Comparison of ENCODE assay signal across 12 cellular contexts in genomic region chr3:197022405-197023231, GRCh38. TPM values are rescaled to one million over a fixed set of nuclear protein-coding genes. Genes with fewer than 3 reads are reported as not detected.
A peak's percentile ranks its signal among the peaks of the same experiment; 100 is the strongest.
DNase-seq lines count a peak whose midpoint lies in the region; ATAC-seq and TF ChIP-seq lines count a peak whose summit lies in the region.
"Had no signal": no experiment of that assay in that cellular context is flagged by ENCODE, and none has a peak within 500 bp of the region (broad histone marks: within the 10 kb centered on the region; RNA-seq: fewer than 3 reads in every experiment).

No MANE protein-coding gene starts in this region.

- H3K4me1 ChIP-seq in H9 (ENCODE audit: insufficient read depth, low read length) (no peaks in the 10 kb centered on the region; the same call in 1 of the 2 replicates), SJCRH30 (no peaks in the 10 kb centered on the region), neuronal stem cell (ENCODE audit: control insufficient read depth in 2 of 2, insufficient read depth in 1 of 2, low read depth in 1 of 2, low read length in 2 of 2) (peaks cover 12 to 13% of the 10 kb centered on the region in 2 donors)
- H3K4me1 ChIP-seq: A549 had no signal

- H2AK5ac ChIP-seq in H9 (ENCODE audit: insufficient read length, low read length): no peak overlapping the region
- peak overlapping the region; percentile 18 for H2AK5ac ChIP-seq in neuronal stem cell (ENCODE audit: low read depth, low read length)

- no peak overlapping the region for H2BK12ac ChIP-seq in H9 (ENCODE audit: insufficient read length, low read depth, low read length)
- no peak overlapping the region for H2BK12ac ChIP-seq in neuronal stem cell (ENCODE audit: low read length)

- H3K23ac ChIP-seq in H9 (ENCODE audit: insufficient read length, low read depth, low read length) (no peak overlapping the region), neuronal stem cell (ENCODE audit: low read depth, low read length, poor library complexity) (no peak overlapping the region)

- H2BK120ac ChIP-seq in H9 (ENCODE audit: low read depth, low read length, poor library complexity, severe bottlenecking) (no peak overlapping the region), neuronal stem cell (ENCODE audit: low read depth, low read length) (no peak overlapping the region)

- H3K9me3 Mint-ChIP-seq in H9: no peaks in the 10 kb centered on the region
- H3K9me3 Mint-ChIP-seq in HFFc6: no peaks in the 10 kb centered on the region

- H2BK5ac ChIP-seq in H9 (ENCODE audit: insufficient read length, low read length): no peak overlapping the region
- no peak overlapping the region for H2BK5ac ChIP-seq in neuronal stem cell (ENCODE audit: low read length)

- H3K4me3 ChIP-seq in SJCRH30 (peak overlapping the region; percentile 43), neuronal stem cell (ENCODE audit: low read length in 2 of 2) (no peak overlapping the region)
- H3K4me3 ChIP-seq: A549 had no signal

- H4K91ac ChIP-seq in H9 (ENCODE audit: insufficient read length, low read depth, low read length) (no peak overlapping the region), neuronal stem cell (ENCODE audit: low read depth, low read length, poor library complexity) (no peak overlapping the region)

- H3K36me3 ChIP-seq in SJCRH30: no peaks in the 10 kb centered on the region
- no peaks in the 10 kb centered on the region for H3K36me3 ChIP-seq in neuronal stem cell (replicated peaks in 1 of 2; ENCODE audit: control insufficient read depth in 2 of 2, insufficient read depth in 2 of 2, low read length in 2 of 2)

- H3K56ac ChIP-seq in H9 (ENCODE audit: insufficient read length, low read depth, low read length): no peak overlapping the region

- H3K4ac ChIP-seq in H9 (ENCODE audit: low read depth, low read length) (no peak overlapping the region), neuronal stem cell (ENCODE audit: low read length) (no peak overlapping the region)

- H3K23me2 ChIP-seq in H9 (ENCODE audit: insufficient read length, low read depth, low read length, poor library complexity, severe bottlenecking): no peaks in the 10 kb centered on the region

- H3K9me3 ChIP-seq in H9 (ENCODE audit: control insufficient read depth, low read depth, low read length) (no peaks in the 10 kb centered on the region), SJCRH30 (replicated peaks) (no peaks in the 10 kb centered on the region), neuronal stem cell (replicated peaks in 1 of 2; ENCODE audit: control insufficient read depth in 2 of 2, insufficient read depth in 1 of 2, low read depth in 1 of 2, low read length in 2 of 2) (no peaks in the 10 kb centered on the region)
- H3K9me3 ChIP-seq: A549 had no signal

- no peak overlapping the region for H3K27ac ChIP-seq in H9 (ENCODE audit: insufficient read length, low read depth, low read length)
- no peak overlapping the region for H3K27ac ChIP-seq in SJCRH30
- H3K27ac ChIP-seq in neuronal stem cell (replicated peaks; ENCODE audit: low read length): no peak overlapping the region
- H3K27ac ChIP-seq: A549, HL-60 had no signal

- no peaks in the 10 kb centered on the region for H3K27me3 ChIP-seq in H9 (ENCODE audit: insufficient read depth, low read length)
- H3K27me3 ChIP-seq in SJCRH30: no peaks in the 10 kb centered on the region; the same call in 1 of the 2 replicates
- H3K27me3 ChIP-seq in neuronal stem cell (ENCODE audit: control insufficient read depth in 3 of 3, insufficient read depth in 3 of 3, low read depth in 1 of 3, low read length in 3 of 3): peaks cover 0 to 74% (median 1%) of the 10 kb centered on the region in 3 experiments

- H3K14ac ChIP-seq in H9 (ENCODE audit: insufficient read depth, low read length) (no peak overlapping the region; the same call in 1 of the 2 replicates), neuronal stem cell (ENCODE audit: low read length) (no peak overlapping the region)

- peak overlapping the region in 1 of 3 experiments; percentile 48; a peak in 1 of 7 replicates for H3K27ac Mint-ChIP-seq in H9
- no peak overlapping the region for H3K27ac Mint-ChIP-seq in HFFc6

- no peaks in the 10 kb centered on the region for H4K20me1 ChIP-seq in H9 (ENCODE audit: control insufficient read depth, insufficient read depth, insufficient read length)

- H2BK15ac ChIP-seq in H9 (ENCODE audit: low read depth, low read length) (no peak overlapping the region), neuronal stem cell (ENCODE audit: low read length) (no peak overlapping the region)

- H3K4me1 Mint-ChIP-seq in H9 (peaks cover 27 to 28% of the 10 kb centered on the region in 2 experiments), HFFc6 (ENCODE audit: low read depth) (no peaks in the 10 kb centered on the region)

- peaks cover 0 to 7% (median 0%) of the 10 kb centered on the region in 3 experiments; a peak in 1 of 7 replicates for H3K36me3 Mint-ChIP-seq in H9 (ENCODE audit: insufficient read depth in 1 of 3, low read depth in 3 of 3)
- no peaks in the 10 kb centered on the region for H3K36me3 Mint-ChIP-seq in HFFc6 (ENCODE audit: low read depth)
- H3K36me3 Mint-ChIP-seq: brain had no signal

- H3K18ac ChIP-seq in H9 (ENCODE audit: insufficient read length, low read depth, low read length) (no peak overlapping the region), neuronal stem cell (ENCODE audit: low read length) (peak overlapping the region; percentile 13)

- H4K5ac ChIP-seq in H9 (ENCODE audit: insufficient read length, low read depth, low read length): no peak overlapping the region

- no peak overlapping the region for H2AFZ ChIP-seq in H9 (ENCODE audit: low read length)
- peak overlapping the region; percentile 59 for H2AFZ ChIP-seq in neuronal stem cell (ENCODE audit: low read length)

- H3K4me2 ChIP-seq in H9 (ENCODE audit: insufficient read depth, insufficient read length, low read length): no peak overlapping the region
- peak overlapping the region; percentile 14 for H3K4me2 ChIP-seq in neuronal stem cell (ENCODE audit: insufficient read depth, low read length, poor library complexity, severe bottlenecking)
- H3K4me2 ChIP-seq: A549 had no signal

- no peak overlapping the region for H3K4me3 Mint-ChIP-seq in H9
- H3K4me3 Mint-ChIP-seq in HFFc6: no peak overlapping the region

- ATAC-seq in HG02571 (IDR thresholded peaks at IDR 0.05; ENCODE audit: unreplicated experiment): no peak
- ATAC-seq: A549 had no signal

- no peak overlapping the region for H2BK20ac ChIP-seq in H9 (ENCODE audit: low read depth, low read length, poor library complexity, severe bottlenecking)

- H3T11ph ChIP-seq in H9 (ENCODE audit: low read length): no peak overlapping the region

- H3K27me3 Mint-ChIP-seq in H9 (ENCODE audit: low read depth) (peaks cover 13% of the 10 kb centered on the region), HFFc6 (ENCODE audit: insufficient read depth) (peaks cover 38% of the 10 kb centered on the region)

- no CpG with 5 or more reads among the region's 22 CpGs for WGBS in H9 (ENCODE audit: extremely low coverage, insufficient read length, low lambda C conversion rate)
- no CpG with 5 or more reads among the region's 22 CpGs for WGBS in neuronal stem cell (ENCODE audit: extremely low coverage in 2 of 2, insufficient read length in 2 of 2, insufficient replicate concordance in 1 of 2), 2 donors

- H4K8ac ChIP-seq in H9 (replicated peaks; ENCODE audit: insufficient read length, low read depth, low read length) (no peak overlapping the region), neuronal stem cell (ENCODE audit: low read depth, low read length) (no peak overlapping the region)

- H3K79me1 ChIP-seq in H9 (ENCODE audit: insufficient read depth, low read depth, low read length, poor library complexity, severe bottlenecking) (no peaks in the 10 kb centered on the region), neuronal stem cell (ENCODE audit: low read depth, low read length) (peaks cover 1% of the 10 kb centered on the region)

- no peak overlapping the region for H3K9ac ChIP-seq in H9 (ENCODE audit: extremely low read depth, insufficient read length, low read length)
- no peak overlapping the region for H3K9ac ChIP-seq in neuronal stem cell (ENCODE audit: low read depth, low read length, poor library complexity)

- DNase-seq in NCI-H345 (lab: John Stamatoyannopoulos, UW) (peak; percentile 56), NCI-H345 treated with DMSO at 0.1 percent for 48 hours (lab: John Stamatoyannopoulos, UW; ENCODE audit: unreplicated experiment) (no peak), H9 (peak; percentile 32), SJCRH30 (peak in 1 of 2 experiments; percentile 39), neuronal stem cell (ENCODE audit: low spot score) (no peak), HFFc6 (no peak), EL (no peak)
- DNase-seq: activated CD4-positive, alpha-beta T cell treated with anti-CD3 and anti-CD28 coated beads, Interleukin-2, amount 50 U/mL, for 4 hours had no signal

- no peaks in the 10 kb centered on the region for H3K79me2 ChIP-seq in H9 (ENCODE audit: insufficient read depth, low read length)

- TF ChIP-seq CTCF in H9 (conservative IDR thresholded peaks at IDR 0.05): no peak
- no peak for TF ChIP-seq CTCF in HFFc6 (IDR thresholded peaks at IDR 0.05)

RNA-seq across cellular contexts. Expression of gene MELTF, which starts 7.0 kb away (rescaled TPM):
- total RNA-seq in H9 (2021): 8.8 and 9.2 TPM in 2 replicates
- total RNA-seq in SJCRH30 (2014; rRNA removed; shearing (Covaris generic)): 4.7 and 6.0 TPM in 2 replicates
- polyA plus RNA-seq in neuronal stem cell (2013, experiment 1 of 2): 4.6 TPM
- polyA plus RNA-seq in neuronal stem cell (2013, experiment 2 of 2): 5.0 TPM
- 1 to 10 TPM; 1.1 to 3.8 (median 2.5) TPM for total RNA-seq in HFFc6 (2021; fragmentation: NEBNext Ultra II Directional; extraction: Animal tissue kit (Norgen Biotek cat#: 25700))

RNA-seq across cellular contexts. Expression of gene PIGZ, which starts 54.0 kb away (rescaled TPM):
- 0.15 and 0.29 TPM in 2 replicates for total RNA-seq in H9 (2021)
- total RNA-seq in SJCRH30 (2014; rRNA removed; shearing (Covaris generic)): 0.05 and 0.06 TPM in 2 replicates
- 2.0 TPM for polyA plus RNA-seq in neuronal stem cell (2013, experiment 1 of 2)
- polyA plus RNA-seq in neuronal stem cell (2013, experiment 2 of 2): 1.6 TPM
- total RNA-seq in HFFc6 (2021; fragmentation: NEBNext Ultra II Directional; extraction: Animal tissue kit (Norgen Biotek cat#: 25700)): 1 to 10 TPM; 2.9 to 4.3 (median 3.7) TPM

Comparison
In these comparisons a context has a peak if more than half of its experiments do, and no peak if none do; other contexts are left out.
1. DNase-seq: peak in NCI-H345 (single experiment) and H9 (single experiment); none in NCI-H345 treated with DMSO at 0.1 percent for 48 hours (single experiment), neuronal stem cell (single experiment), HFFc6 (single experiment) and EL (single experiment).